ENCODE assay signal across 9 cellular contexts in genomic region chr11:78140392-78141077, GRCh38. TPM values are rescaled to one million over a fixed set of nuclear protein-coding genes. Genes with fewer than 3 reads are reported as not detected.
DNase-seq lines count a peak whose midpoint lies in the region; ATAC-seq and TF ChIP-seq lines count a peak whose summit lies in the region.
"Had no signal": no experiment of that assay in that cellular context is flagged by ENCODE, and none has a peak within 500 bp of the region (broad histone marks: within the 10 kb centered on the region; RNA-seq: fewer than 3 reads in every experiment).

No MANE protein-coding gene starts in this region.

- DNase-seq in heart left ventricle (no peak), Right ventricle myocardium inferior (ENCODE audit: missing footprints) (no peak), tibial artery (no peak), omental fat pad (ENCODE audit: low spot score) (no peak), NCI-H82 treated with DMSO at 0.1 percent for 48 hours (lab: John Stamatoyannopoulos, UW; ENCODE audit: unreplicated experiment) (no peak), NCI-H1048 (lab: John Stamatoyannopoulos, UW) (no peak)
- no peak for DNase-seq in activated CD4-positive, alpha-beta memory T cell treated with anti-CD3 and anti-CD28 coated beads, Interleukin-2, amount 10 ng/mL, durations not matched to agents 7 days and 5 days
- DNase-seq: aorta had no signal

- H3K4me3 Mint-ChIP-seq in activated CD4-positive, alpha-beta memory T cell treated with anti-CD3 and anti-CD28 coated beads, Interleukin-2, amount 10 ng/mL, durations not matched to agents 7 days and 5 days = peak overlapping the region; percentile 85

- 62 to 77% (median 75%) methylated on average over 17 of the region's 17 CpGs for WGBS in heart left ventricle, 4 donors

- H3K4me1 ChIP-seq in heart left ventricle = peaks cover 0 to 28% (median 14%) of the 10 kb centered on the region in 12 donors
- peaks cover 0 to 24% (median 10%) of the 10 kb centered on the region in 4 donors for H3K4me1 ChIP-seq in tibial artery

- peak overlapping the region; percentile 59 for H3K27ac Mint-ChIP-seq in activated CD4-positive, alpha-beta memory T cell treated with anti-CD3 and anti-CD28 coated beads, Interleukin-2, amount 10 ng/mL, durations not matched to agents 7 days and 5 days

- intact Hi-C loops in heart left ventricle (cut with DNase I) (loop anchor here in 9 of 10 donors (5.0 to 10.0 kb wide), 6 partner anchors 47 to 424 kb away; partner anchors contain the start of genes GAB2 (in 1 of the 9), KCTD21 (in 1 of the 9) and USP35 (in 1 of the 9)), Right ventricle myocardium inferior (cut with DNase I) (loop anchor here (5.0 kb wide), 1 partner anchor 277 kb away; the partner anchor contains the start of gene GAB2), tibial artery (cut with DNase I; ENCODE audit: low total_unique reads) (loop anchor here (5.0 kb wide), 1 partner anchor 287 kb away; no protein-coding TSS in a partner anchor)

- H3K27me3 ChIP-seq in heart left ventricle (no peaks in the 10 kb centered on the region), tibial artery (no peaks in the 10 kb centered on the region)

- peaks cover 51% of the 10 kb centered on the region for H3K4me1 Mint-ChIP-seq in activated CD4-positive, alpha-beta memory T cell treated with anti-CD3 and anti-CD28 coated beads, Interleukin-2, amount 10 ng/mL, durations not matched to agents 7 days and 5 days

- H3K9me3 Mint-ChIP-seq in activated CD4-positive, alpha-beta memory T cell treated with anti-CD3 and anti-CD28 coated beads, Interleukin-2, amount 10 ng/mL, durations not matched to agents 7 days and 5 days = peaks cover 2% of the 10 kb centered on the region

- H3K27ac ChIP-seq in heart left ventricle = peak overlapping the region in 5 of 12 donors; percentile 73 to 79 (median 74)
- H3K27ac ChIP-seq in tibial artery = peak overlapping the region; percentile 62 to 82

- no peaks in the 10 kb centered on the region for H3K27me3 Mint-ChIP-seq in activated CD4-positive, alpha-beta memory T cell treated with anti-CD3 and anti-CD28 coated beads, Interleukin-2, amount 10 ng/mL, durations not matched to agents 7 days and 5 days

- TF ChIP-seq CTCF in heart left ventricle (IDR thresholded peaks at IDR 0.05) (no peak), tibial artery (IDR thresholded peaks at IDR 0.05) (no peak), omental fat pad (IDR thresholded peaks at IDR 0.05) (no peak)

- no peak for TF ChIP-seq POLR2A in heart left ventricle (IDR thresholded peaks at IDR 0.05)

- no peak for ATAC-seq in heart left ventricle
- ATAC-seq in Right ventricle myocardium inferior = no peak
- no peak for ATAC-seq in omental fat pad (ENCODE audit: low FRiP score)

- peaks cover 0 to 13% (median 0%) of the 10 kb centered on the region in 9 donors for H3K36me3 ChIP-seq in heart left ventricle
- H3K36me3 ChIP-seq in tibial artery = no peaks in the 10 kb centered on the region

- H3K9me3 ChIP-seq in heart left ventricle (no peaks in the 10 kb centered on the region), iPS-18c (ENCODE audit: control insufficient read depth, insufficient read depth, low read length) (no peaks in the 10 kb centered on the region), tibial artery (no peaks in the 10 kb centered on the region)

- CTCF ChIA-PET in activated CD4-positive, alpha-beta memory T cell treated with anti-CD3 and anti-CD28 coated beads, Interleukin-2, amount 10 ng/mL, durations not matched to agents 7 days and 5 days (lab: Charles Lee) = interaction anchor here (1.5 to 3.0 kb wide), 5 partner anchors 11 to 424 kb away, joined by 3 to 20 read pairs (median 10); partner anchors contain the start of genes INTS4, KCTD21 and USP35

- POLR2A ChIA-PET in activated CD4-positive, alpha-beta memory T cell treated with anti-CD3 and anti-CD28 coated beads, Interleukin-2, amount 10 ng/mL, durations not matched to agents 7 days and 5 days (lab: Charles Lee) = interaction anchor here (0.6 to 3.4 kb wide), 10 partner anchors 46 to 420 kb away, joined by 3 to 27 read pairs (median 9); partner anchors contain the start of genes GAB2, INTS4, KCTD21 and NDUFC2

- peaks cover 48% of the 10 kb centered on the region for H3K36me3 Mint-ChIP-seq in activated CD4-positive, alpha-beta memory T cell treated with anti-CD3 and anti-CD28 coated beads, Interleukin-2, amount 10 ng/mL, durations not matched to agents 7 days and 5 days (ENCODE audit: low read depth)

- H3K4me3 ChIP-seq in heart left ventricle = peak overlapping the region; percentile 47 to 88 (median 73)
- peak overlapping the region; percentile 94 for H3K4me3 ChIP-seq in iPS-18c (ENCODE audit: insufficient read depth, low read depth, low read length)
- peak overlapping the region; percentile 64 to 65 for H3K4me3 ChIP-seq in tibial artery

RNA-seq across cellular contexts. Expression of gene ALG8, which starts 1.1 kb away (rescaled TPM):
- 10 to 100 TPM; 14.1 to 24.6 (median 17.7) TPM for total RNA-seq in heart left ventricle
- 10 to 100 TPM; 19.0 to 39.5 TPM for polyA plus RNA-seq in heart left ventricle
- 16.7 TPM for total RNA-seq in Right ventricle myocardium inferior
- 10 to 100 TPM; 40.2 to 48.1 TPM for total RNA-seq in activated CD4-positive, alpha-beta memory T cell treated with anti-CD3 and anti-CD28 coated beads, Interleukin-2, amount 10 ng/mL, durations not matched to agents 7 days and 5 days
- total RNA-seq in omental fat pad = 10 to 100 TPM; 24.4 to 47.0 (median 32.6) TPM

RNA-seq across cellular contexts. Expression of gene KCTD21, which starts 47.9 kb away (rescaled TPM):
- total RNA-seq in heart left ventricle = 10 to 100 TPM in 1 of 9 donors, 1 to 10 TPM in 8; 5.6 to 10.9 (median 7.2) TPM
- polyA plus RNA-seq in heart left ventricle = 1 to 10 TPM; 3.4 to 8.3 TPM
- 10.6 TPM for total RNA-seq in Right ventricle myocardium inferior
- 1 to 10 TPM; 7.5 to 9.3 TPM for total RNA-seq in activated CD4-positive, alpha-beta memory T cell treated with anti-CD3 and anti-CD28 coated beads, Interleukin-2, amount 10 ng/mL, durations not matched to agents 7 days and 5 days
- total RNA-seq in omental fat pad = 10 to 100 TPM in 3 of 4 donors, 1 to 10 TPM in 1; 9.6 to 21.5 (median 13.7) TPM

RNA-seq across cellular contexts. Expression of gene USP35, which starts 48.2 kb away (rescaled TPM):
- total RNA-seq in heart left ventricle = 1 to 10 TPM; 4.5 to 8.1 (median 5.3) TPM
- polyA plus RNA-seq in heart left ventricle = 1 to 10 TPM; 5.6 to 6.6 TPM
- 6.2 TPM for total RNA-seq in Right ventricle myocardium inferior
- 10 to 100 TPM; 10.8 to 12.1 TPM for total RNA-seq in activated CD4-positive, alpha-beta memory T cell treated with anti-CD3 and anti-CD28 coated beads, Interleukin-2, amount 10 ng/mL, durations not matched to agents 7 days and 5 days
- 10 to 100 TPM in 2 of 4 donors, 1 to 10 TPM in 2; 6.7 to 15.1 (median 8.6) TPM for total RNA-seq in omental fat pad
